Comparison of ENCODE assay signal across 28 cellular contexts in the genomic region with DNA sequence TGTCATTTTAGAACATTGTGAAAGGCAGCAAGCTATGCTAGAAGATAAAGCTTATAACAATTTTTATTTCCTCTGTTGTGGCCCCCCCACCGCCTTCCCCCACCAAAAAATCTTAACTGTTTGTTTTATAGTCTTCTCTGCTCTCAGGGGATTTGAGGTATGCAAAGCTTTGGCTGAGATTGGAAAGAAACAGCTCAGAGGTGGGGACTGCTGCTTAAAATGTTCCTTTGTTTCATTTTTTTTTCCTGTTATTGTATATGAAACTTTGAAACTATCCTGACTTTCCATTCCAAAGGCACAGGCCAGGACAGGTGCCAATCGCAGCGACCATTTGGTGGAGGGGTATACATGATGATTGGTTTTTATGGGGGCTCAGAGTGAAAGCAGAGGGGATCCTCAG.
DNase-seq lines count a peak whose midpoint lies in the region; ATAC-seq, FAIRE-seq and TF ChIP-seq lines count a peak whose summit lies in the region.
"Had no signal": no experiment of that assay in that cellular context is flagged by ENCODE, and none has a peak within 500 bp of the region (broad histone marks: within the 10 kb centered on the region; RNA-seq: fewer than 3 reads in every experiment).

No MANE protein-coding gene starts in this region.

- peak overlapping the region; percentile 33 for H2AK5ac ChIP-seq in mesenchymal stem cell (ENCODE audit: low read length, severe bottlenecking)

- no peak for ATAC-seq in HG03039 (IDR thresholded peaks at IDR 0.05; ENCODE audit: unreplicated experiment)
- ATAC-seq: activated T-cell treated with anti-CD3 and anti-CD28 coated beads, Interleukin-2, amount 50 U/mL, for 4 hours; HCT116; natural killer cell; Right ventricle myocardium inferior; T-cell had no signal

- FAIRE-seq in GM19239 (lab: Jason Lieb, UNC), result no peak
- FAIRE-seq: GM18507, HTR-8/SVneo had no signal

- BruUV-seq in A673 (replicated peaks; lab: Mats Ljungman, UMichigan), result no TSS peak

- no peaks in the 10 kb centered on the region for H3K27me3 Mint-ChIP-seq in IgD-negative memory B cell

- H3K9me3 ChIP-seq in A673 (ENCODE audit: low read depth, low read length, poor library complexity, severe bottlenecking) (no peaks in the 10 kb centered on the region), mesenchymal stem cell (ENCODE audit: control insufficient read depth, low read length) (no peaks in the 10 kb centered on the region)
- H3K9me3 ChIP-seq: sigmoid colon had no signal

- peaks cover 2% of the 10 kb centered on the region for H3K79me1 ChIP-seq in mesenchymal stem cell (replicated peaks; ENCODE audit: low read length, poor library complexity, severe bottlenecking)

- no peak overlapping the region for H2BK15ac ChIP-seq in mesenchymal stem cell (ENCODE audit: low read depth, poor library complexity, severe bottlenecking)

- POLR2A ChIA-PET in A673 (lab: Charles Lee; ENCODE audit: low non-redundant PET), result no interaction called here

- H3K4ac ChIP-seq in mesenchymal stem cell (ENCODE audit: low read depth in 1 of 2, low read length in 2 of 2), result no peak overlapping the region

- intact Hi-C loops in A673 (cut with micrococcal nuclease; ENCODE audit: unreplicated experiment), result loop anchor here (5.0 to 10.0 kb wide), 4 partner anchors 293 to 1015 kb away; partner anchors contain the start of gene EDN1

- H3K4me3 Mint-ChIP-seq in IgD-negative memory B cell, result peak overlapping the region in 3 of 4 donors; percentile 54 to 88 (median 86)
- H3K4me3 Mint-ChIP-seq: activated T-cell treated with anti-CD3 and anti-CD28 coated beads, Interleukin-2, amount 50 U/mL, for 4 hours; CD4-positive, CD25-positive, alpha-beta regulatory T cell; central memory CD8-positive, alpha-beta T cell; natural killer cell; T-cell had no signal

- peak overlapping the region; percentile 34 for H2BK5ac ChIP-seq in mesenchymal stem cell (ENCODE audit: low read depth, low read length, poor library complexity, severe bottlenecking)

- H3K27me3 ChIP-seq in A673 (replicated peaks; ENCODE audit: insufficient read depth, low read depth, low read length, poor library complexity) (no peaks in the 10 kb centered on the region), mesenchymal stem cell (ENCODE audit: control insufficient read depth in 1 of 2, insufficient read depth in 1 of 2, low read length in 2 of 2) (no peaks in the 10 kb centered on the region)
- H3K27me3 ChIP-seq: sigmoid colon had no signal

- CTCF ChIA-PET in A673 (lab: Charles Lee), result interaction anchor here (0.6 to 0.7 kb wide), 2 partner anchors 58 to 125 kb away, joined by 5 to 23 read pairs; no protein-coding TSS in a partner anchor

- no peaks in the 10 kb centered on the region for H3K36me3 Mint-ChIP-seq in IgD-negative memory B cell
- H3K36me3 Mint-ChIP-seq: CD4-positive, CD25-positive, alpha-beta regulatory T cell; natural killer cell; T-cell had no signal

- no peak overlapping the region for H4K8ac ChIP-seq in mesenchymal stem cell (ENCODE audit: low read length)

- H3K4me1 Mint-ChIP-seq in IgD-negative memory B cell, result peaks cover 21 to 31% (median 25%) of the 10 kb centered on the region in 3 donors
- H3K4me1 Mint-ChIP-seq: central memory CD8-positive, alpha-beta T cell had no signal

- H2BK120ac ChIP-seq in mesenchymal stem cell (ENCODE audit: low read depth, low read length), result no peak overlapping the region

- H3K14ac ChIP-seq in mesenchymal stem cell (ENCODE audit: low read length in 2 of 2), result no peak overlapping the region

- TF ChIP-seq CTCF in A673 (conservative IDR thresholded peaks at IDR 0.05; ENCODE audit: low read depth, low read length) (no peak), cardiac fibroblast (IDR thresholded peaks at IDR 0.05; ENCODE audit: low read depth, low read length) (no peak)

- no peaks in the 10 kb centered on the region for H3K9me3 Mint-ChIP-seq in IgD-negative memory B cell
- H3K9me3 Mint-ChIP-seq: activated T-cell treated with anti-CD3 and anti-CD28 coated beads, Interleukin-2, amount 50 U/mL, for 4 hours; CD4-positive, CD25-positive, alpha-beta regulatory T cell; central memory CD8-positive, alpha-beta T cell; natural killer cell; T-cell had no signal

- H3K27ac ChIP-seq in A673 (ENCODE audit: low read depth, low read length, poor library complexity, severe bottlenecking) (no peak overlapping the region), mesenchymal stem cell (ENCODE audit: low read length, poor library complexity, severe bottlenecking) (no peak overlapping the region)
- H3K27ac ChIP-seq: parathyroid adenoma, sigmoid colon had no signal

- H3K4me2 ChIP-seq in mesenchymal stem cell (ENCODE audit: low read length, poor library complexity, severe bottlenecking), result no peak overlapping the region

- no peak overlapping the region for H3K23ac ChIP-seq in mesenchymal stem cell (ENCODE audit: low read length in 2 of 2)

- no peak overlapping the region for H2AFZ ChIP-seq in mesenchymal stem cell (ENCODE audit: low read depth, low read length)
- H2AFZ ChIP-seq: parathyroid adenoma had no signal

- WGBS in mesenchymal stem cell, result 100% methylated on average over 2 of the region's 3 CpGs

- DNase-seq in A673 (ENCODE audit: low spot score) (peak; percentile 36), cardiac fibroblast (ENCODE audit: low read depth in 2 of 2) (peak; percentile 65 to 86), mesenchymal stem cell (no peak), globus pallidus (ENCODE audit: low spot score) (no peak), GM19239 (ENCODE audit: insufficient read length, low spot score) (no peak), NCI-H2227 (lab: John Stamatoyannopoulos, UW; ENCODE audit: unreplicated experiment) (no peak)
- DNase-seq: ACHN; activated CD8-positive, alpha-beta memory T cell treated with anti-CD3 and anti-CD28 coated beads for 24 hours; activated naive CD4-positive, alpha-beta T cell treated with anti-CD3 and anti-CD28 coated beads, Interleukin-2, amount 50 U/mL, for 16 hours; activated T-cell treated with anti-CD3 and anti-CD28 coated beads, Interleukin-2, amount 50 U/mL, for 4 hours; anterior cingulate cortex; CD4-positive, CD25-positive, alpha-beta regulatory T cell; effector CD4-positive, alpha-beta T cell; kidney glomerular epithelial cell; MV-4-11; natural killer cell; NCI-H1694; OCI-M1; sigmoid colon; T-cell had no signal

- H3K18ac ChIP-seq in mesenchymal stem cell (ENCODE audit: low read depth in 1 of 2, low read length in 2 of 2), result no peak overlapping the region

- H3K4me3 ChIP-seq in A673 (ENCODE audit: low read depth, low read length, poor library complexity, severe bottlenecking) (no peak overlapping the region), cardiac fibroblast (replicated peaks in 1 of 2; ENCODE audit: low read depth in 2 of 2, low read length in 2 of 2) (no peak overlapping the region), mesenchymal stem cell (ENCODE audit: insufficient read depth in 1 of 2, low read depth in 1 of 2, low read length in 2 of 2) (no peak overlapping the region)
- H3K4me3 ChIP-seq: sigmoid colon had no signal

- H4K91ac ChIP-seq in mesenchymal stem cell (ENCODE audit: low read length), result no peak overlapping the region

- no peak overlapping the region for H3K9ac ChIP-seq in mesenchymal stem cell (ENCODE audit: low read length)
- H3K9ac ChIP-seq: parathyroid adenoma had no signal

- peak overlapping the region in 1 of 3 donors; percentile 70 for H3K27ac Mint-ChIP-seq in IgD-negative memory B cell
- H3K27ac Mint-ChIP-seq: CD4-positive, CD25-positive, alpha-beta regulatory T cell; natural killer cell; T-cell had no signal

- no peak overlapping the region for H2BK12ac ChIP-seq in mesenchymal stem cell (ENCODE audit: low read length in 2 of 2)

- H3K4me1 ChIP-seq in A673 (ENCODE audit: insufficient read depth, low read length, poor library complexity, severe bottlenecking), result peaks cover 11% of the 10 kb centered on the region
- peaks cover 2% of the 10 kb centered on the region for H3K4me1 ChIP-seq in mesenchymal stem cell (ENCODE audit: control insufficient read depth, insufficient read depth, low read depth, low read length)
- H3K4me1 ChIP-seq: parathyroid adenoma had no signal

- H3K36me3 ChIP-seq in A673 (ENCODE audit: insufficient read depth, low read length, poor library complexity, severe bottlenecking) (no peaks in the 10 kb centered on the region), mesenchymal stem cell (ENCODE audit: control insufficient read depth in 1 of 2, insufficient read depth in 2 of 2, low read depth in 1 of 2, low read length in 2 of 2) (no peaks in the 10 kb centered on the region)
- H3K36me3 ChIP-seq: sigmoid colon had no signal

Comparison
In these comparisons a context has a peak if more than half of its experiments do, and no peak if none do; other contexts are left out.
1. DNase-seq: peak in A673 (single experiment) and cardiac fibroblast (2 of 2); none in mesenchymal stem cell (single experiment), globus pallidus (single experiment), GM19239 (single experiment) and NCI-H2227 (single experiment).